Comparison of ENCODE assay signal across 24 cellular contexts in genomic region chr18:12290086-12290485, GRCh38. TPM values are rescaled to one million over a fixed set of nuclear protein-coding genes. Genes with fewer than 3 reads are reported as not detected.
DNase-seq lines count a peak whose midpoint lies in the region; ATAC-seq, FAIRE-seq and TF ChIP-seq lines count a peak whose summit lies in the region.
"Had no signal": no experiment of that assay in that cellular context is flagged by ENCODE, and none has a peak within 500 bp of the region (broad histone marks: within the 10 kb centered on the region; RNA-seq: fewer than 3 reads in every experiment).

No MANE protein-coding gene starts in this region.

- no peak overlapping the region; the same call in 1 of the 2 replicates for H2BK20ac ChIP-seq in H1 (ENCODE audit: low read length)

- peak overlapping the region; percentile 99; the same call in 1 of the 2 replicates for H2BK15ac ChIP-seq in H1 (ENCODE audit: low read length)

- TF ChIP-seq EP300 in HepG2 (IDR thresholded peaks at IDR 0.05; ENCODE audit: low read depth in 2 of 2, low read length in 2 of 2) (no peak), HepG2 (CRISPR knock-in tag; IDR thresholded peaks at IDR 0.05; ENCODE audit: borderline replicate concordance) (no peak), H1 (IDR thresholded peaks at IDR 0.05; ENCODE audit: borderline replicate concordance in 1 of 2, low read depth in 2 of 2, low read length in 2 of 2) (no peak)

- no peak overlapping the region for H3K4me3 ChIP-seq in HepG2 (replicated peaks in 1 of 3; ENCODE audit: insufficient read depth in 1 of 3, low read depth in 2 of 3, low read length in 3 of 3)
- no peak overlapping the region for H3K4me3 ChIP-seq in right lobe of liver
- H3K4me3 ChIP-seq in H1 (ENCODE audit: extremely low read depth in 1 of 4, insufficient read depth in 2 of 4, low read depth in 3 of 4, low read length in 4 of 4), result no peak overlapping the region
- no peak overlapping the region for H3K4me3 ChIP-seq in PC-3 (ENCODE audit: low read length)
- H3K4me3 ChIP-seq: BLaER1 had no signal

- H3K27ac ChIP-seq in HepG2 (ENCODE audit: extremely low read length, insufficient read depth, low read length) (no peak overlapping the region), right lobe of liver (no peak overlapping the region), H1 (ENCODE audit: low read depth, low read length) (no peak overlapping the region), PC-3 (ENCODE audit: low read length) (no peak overlapping the region)
- H3K27ac ChIP-seq: 22Rv1, BLaER1 had no signal

- 35% methylated on average over 2 of the region's 2 CpGs for WGBS in HepG2 (ENCODE audit: low lambda C conversion rate)
- 58% methylated on average over 2 of the region's 2 CpGs for WGBS in right lobe of liver (ENCODE audit: insufficient coverage, low coverage, low lambda C conversion rate, missing lambda C conversion rate)
- 90% methylated on average over 2 of the region's 2 CpGs; no CpG with 5 or more reads in 1 of the 2 experiments for WGBS in H1 (ENCODE audit: extremely low coverage in 1 of 2, insufficient coverage in 1 of 2, insufficient read length in 1 of 2, insufficient replicate concordance in 2 of 2, low coverage in 1 of 2, low lambda C conversion rate in 2 of 2, missing lambda C conversion rate in 1 of 2), 2 experiments

- H2AFZ ChIP-seq in HepG2 (ENCODE audit: low read length) (no peak overlapping the region), H1 (ENCODE audit: low read length) (no peak overlapping the region), PC-3 (ENCODE audit: low read length) (no peak overlapping the region)

- peak overlapping the region; percentile 40; the same call in 1 of the 2 replicates for H2AK5ac ChIP-seq in H1 (ENCODE audit: low read depth, low read length)

- no peak overlapping the region for H3K4me3 Mint-ChIP-seq in glutamatergic neuron (ENCODE audit: unreplicated experiment)
- H3K4me3 Mint-ChIP-seq: CD4-positive, CD25-positive, alpha-beta regulatory T cell had no signal

- H3K4me1 ChIP-seq in HepG2 (ENCODE audit: insufficient read depth, low read length), result peaks cover 33% of the 10 kb centered on the region
- H3K4me1 ChIP-seq in right lobe of liver, result peaks cover 0 to 13% (median 0%) of the 10 kb centered on the region in 4 donors
- H3K4me1 ChIP-seq in H1 (replicated peaks in 1 of 4; ENCODE audit: control insufficient read depth in 3 of 4, insufficient read depth in 4 of 4, low read length in 3 of 4), result peaks cover 0 to 10% (median 6%) of the 10 kb centered on the region in 4 experiments; a peak in 5 of 7 replicates
- H3K4me1 ChIP-seq in PC-3 (ENCODE audit: insufficient read depth, low read length), result peaks cover 18% of the 10 kb centered on the region

- peak overlapping the region; percentile 92; the same call in 1 of the 2 replicates for H2BK12ac ChIP-seq in H1 (ENCODE audit: low read depth, low read length)

- no peak overlapping the region for H2BK120ac ChIP-seq in H1 (replicated peaks; ENCODE audit: low read depth, low read length)

- DNase-seq in HepG2 (ENCODE audit: low spot score) (no peak), right lobe of liver (no peak), H1 (ENCODE audit: low read depth in 1 of 2, low spot score in 2 of 2) (no peak), omental fat pad (ENCODE audit: low spot score) (peak; percentile 3), urothelium cell line (ENCODE audit: low spot score) (no peak), glutamatergic neuron (no peak), PC-3 (no peak), midbrain (lab: John Stamatoyannopoulos, UW) (no peak)
- DNase-seq: CD4-positive, CD25-positive, alpha-beta regulatory T cell; DMS153; NCI-H1092; NCI-H1417 treated with DMSO at 0.1 percent for 48 hours; NCI-H1694 treated with DMSO at 0.1 percent for 48 hours; NCI-H2081; NCI-H2227 treated with DMSO at 0.1 percent for 48 hours; NCI-H526 treated with DMSO at 0.1 percent for 48 hours; SHP77 treated with DMSO at 0.1 percent for 48 hours had no signal

- no peaks in the 10 kb centered on the region for H3K36me3 Mint-ChIP-seq in glutamatergic neuron (ENCODE audit: unreplicated experiment)
- H3K36me3 Mint-ChIP-seq: CD4-positive, CD25-positive, alpha-beta regulatory T cell had no signal

- TF ChIP-seq CTCF in HepG2 (CRISPR knock-in tag; IDR thresholded peaks at IDR 0.05) (no peak), right lobe of liver (IDR thresholded peaks at IDR 0.05) (no peak), H1 (IDR thresholded peaks at IDR 0.05; ENCODE audit: control extremely low read depth in 1 of 3, insufficient read depth in 1 of 3, low read depth in 1 of 3, low read length in 3 of 3) (no peak), omental fat pad (IDR thresholded peaks at IDR 0.05) (no peak), glutamatergic neuron (IDR thresholded peaks at IDR 0.05; ENCODE audit: partially characterized antibody, unreplicated experiment) (no peak), PC-3 (conservative IDR thresholded peaks at IDR 0.05; ENCODE audit: low read depth, low read length) (no peak)

- BruUV-seq in HepG2 (replicated peaks; lab: Mats Ljungman, UMichigan) (no TSS peak), PC-3 (replicated peaks; lab: Mats Ljungman, UMichigan) (no TSS peak)

- no peak overlapping the region for H4K8ac ChIP-seq in H1 (ENCODE audit: extremely low read depth, insufficient read depth, low read length)

- H3K27ac Mint-ChIP-seq in glutamatergic neuron (ENCODE audit: unreplicated experiment), result no peak overlapping the region
- H3K27ac Mint-ChIP-seq: CD4-positive, CD25-positive, alpha-beta regulatory T cell had no signal

- H3K4me1 Mint-ChIP-seq in glutamatergic neuron (ENCODE audit: low read depth, unreplicated experiment), result peaks cover 10% of the 10 kb centered on the region
- H3K4me1 Mint-ChIP-seq: CD4-positive, CD25-positive, alpha-beta regulatory T cell had no signal

- ATAC-seq in HepG2 (no peak), right lobe of liver (no peak), omental fat pad (ENCODE audit: low FRiP score) (no peak), PC-3 (no peak)
- ATAC-seq: HCT116, Panc1 had no signal

- H2BK5ac ChIP-seq in H1 (ENCODE audit: low read depth, low read length), result peak overlapping the region; percentile 71; the same call in 1 of the 2 replicates

- H3K36me3 ChIP-seq in HepG2 (replicated peaks in 1 of 2; ENCODE audit: control insufficient read depth in 1 of 2, insufficient read depth in 2 of 2, low read length in 2 of 2), result no peaks in the 10 kb centered on the region
- H3K36me3 ChIP-seq in right lobe of liver, result no peaks in the 10 kb centered on the region
- no peaks in the 10 kb centered on the region for H3K36me3 ChIP-seq in H1 (ENCODE audit: control insufficient read depth in 2 of 4, insufficient read depth in 4 of 4, low read length in 3 of 4)
- H3K36me3 ChIP-seq in PC-3 (ENCODE audit: low read depth, low read length), result no peaks in the 10 kb centered on the region
- H3K36me3 ChIP-seq: BLaER1 had no signal

- no peak for TF ChIP-seq POLR2A in HepG2 (IDR thresholded peaks at IDR 0.05; ENCODE audit: insufficient read depth in 1 of 2, low read depth in 2 of 2, low read length in 2 of 2)
- TF ChIP-seq POLR2A in right lobe of liver (IDR thresholded peaks at IDR 0.05), result no peak
- TF ChIP-seq POLR2A in H1 (IDR thresholded peaks at IDR 0.05; ENCODE audit: control extremely low read depth in 1 of 2, low read depth in 2 of 2, low read length in 2 of 2), result no peak

- H3K9ac ChIP-seq in HepG2 (ENCODE audit: insufficient read depth, low read depth, low read length) (no peak overlapping the region), H1 (replicated peaks in 1 of 4; ENCODE audit: extremely low read depth in 1 of 4, low read depth in 3 of 4, low read length in 3 of 4) (no peak overlapping the region), PC-3 (ENCODE audit: low read length) (no peak overlapping the region)
- H3K9ac ChIP-seq: BLaER1 had no signal

- no peak overlapping the region for H3K23ac ChIP-seq in H1 (ENCODE audit: insufficient read length)

- no peaks in the 10 kb centered on the region for H3K9me3 Mint-ChIP-seq in glutamatergic neuron (ENCODE audit: unreplicated experiment)

- no peak overlapping the region for H3K4me2 ChIP-seq in HepG2 (ENCODE audit: low read depth, low read length)
- H3K4me2 ChIP-seq in H1 (ENCODE audit: insufficient read depth in 1 of 2, low read depth in 2 of 2, low read length in 2 of 2), result no peak overlapping the region
- H3K4me2 ChIP-seq in PC-3 (ENCODE audit: low read length), result no peak overlapping the region
- H3K4me2 ChIP-seq: BLaER1 had no signal

- CTCF ChIA-PET in HepG2 (lab: Yijun Ruan, JAX; ENCODE audit: low intra/inter-chr PET ratio, low total read pairs), result no interaction called here
- CTCF ChIA-PET in H1 (lab: Charles Lee; ENCODE audit: partially characterized antibody), result interaction anchor here (2.1 kb wide), 1 partner anchor 12 kb away, joined by 13 read pairs; no protein-coding TSS in a partner anchor
- CTCF ChIA-PET in PC-3 (lab: Charles Lee), result no interaction called here

- H3K9me3 ChIP-seq in HepG2 (ENCODE audit: low read length) (no peaks in the 10 kb centered on the region), right lobe of liver (no peaks in the 10 kb centered on the region), H1 (ENCODE audit: insufficient read depth in 2 of 2, low read depth in 1 of 2, low read length in 1 of 2) (no peaks in the 10 kb centered on the region), PC-3 (ENCODE audit: low read length) (no peaks in the 10 kb centered on the region)
- H3K9me3 ChIP-seq: BLaER1 had no signal

- H3K14ac ChIP-seq in H1 (ENCODE audit: insufficient read length), result no peak overlapping the region

- intact Hi-C loops in HepG2 (cut with micrococcal nuclease; ENCODE audit: unreplicated experiment), result no loop called here
- intact Hi-C loops in right lobe of liver (cut with DNase I), result no loop called here
- intact Hi-C loops in PC-3 (cut with micrococcal nuclease), result no loop called here

- no peak overlapping the region for H4K5ac ChIP-seq in H1 (ENCODE audit: insufficient read length, low read depth, low read length)

- peak overlapping the region; percentile 95 for H4K91ac ChIP-seq in H1 (replicated peaks; ENCODE audit: insufficient read length, low read length)

- H3K4ac ChIP-seq in H1 (replicated peaks; ENCODE audit: insufficient read length, low read depth, low read length), result no peak overlapping the region

- TF ChIP-seq RAD21 in HepG2 (CRISPR knock-in tag; IDR thresholded peaks at IDR 0.05), result no peak
- TF ChIP-seq RAD21 in H1 (IDR thresholded peaks at IDR 0.05 in 1 of 2, conservative IDR thresholded peaks at IDR 0.05 in 1 of 2; ENCODE audit: low read depth in 2 of 2, low read length in 2 of 2), result no peak

- FAIRE-seq in HepG2 (lab: Jason Lieb, UNC), result no peak
- no peak for FAIRE-seq in H1 (lab: Jason Lieb, UNC)
- peak; percentile 71 for FAIRE-seq in urothelium cell line (lab: Jason Lieb, UNC)
- FAIRE-seq: GM18507 had no signal

- H3K79me1 ChIP-seq in H1 (ENCODE audit: low read depth, low read length), result no peaks in the 10 kb centered on the region; the same call in 1 of the 2 replicates

- POLR2A ChIA-PET in HepG2 (lab: Yijun Ruan, JAX), result no interaction called here
- POLR2A ChIA-PET in H1 (lab: Charles Lee; ENCODE audit: partially characterized antibody), result interaction anchor here (2.4 to 7.1 kb wide), 2 partner anchors 19 to 46 kb away, joined by 7 to 49 read pairs; partner anchors contain the start of gene TUBB6
- POLR2A ChIA-PET in PC-3 (lab: Charles Lee; ENCODE audit: unreplicated experiment), result no interaction called here

- no peak overlapping the region for H3K56ac ChIP-seq in H1 (replicated peaks; ENCODE audit: insufficient read length, low read depth, low read length)

- no peaks in the 10 kb centered on the region for H3K9me2 ChIP-seq in PC-3 (replicated peaks; ENCODE audit: low read length)

- peaks cover 11% of the 10 kb centered on the region for H3K27me3 Mint-ChIP-seq in glutamatergic neuron (ENCODE audit: unreplicated experiment)

- H3K27me3 ChIP-seq in HepG2 (ENCODE audit: control insufficient read depth in 1 of 2, insufficient read depth in 2 of 2, low read length in 2 of 2) (peaks cover 3 to 30% of the 10 kb centered on the region in 2 experiments; a peak in 4 of 5 replicates), right lobe of liver (peaks cover 0 to 8% of the 10 kb centered on the region in 2 donors), H1 (replicated peaks in 1 of 4; ENCODE audit: control insufficient read depth in 3 of 4, extremely low read depth in 1 of 4, insufficient read depth in 3 of 4, low read length in 3 of 4) (peaks cover 2 to 29% (median 20%) of the 10 kb centered on the region in 4 experiments), PC-3 (ENCODE audit: low read length) (no peaks in the 10 kb centered on the region)
- H3K27me3 ChIP-seq: BLaER1 had no signal

- in situ Hi-C loops in HepG2 (cut with HindIII; ENCODE audit: extremely low pct_ligation_motif_present, low pct_unique_long_range_greater_than_20kb), result no loop called here

- peak overlapping the region; percentile 71; the same call in 1 of the 2 replicates for H3K18ac ChIP-seq in H1 (ENCODE audit: extremely low read depth, low read length)

- H3K23me2 ChIP-seq in H1 (ENCODE audit: low read depth, low read length), result peaks cover 13% of the 10 kb centered on the region

- no peaks in the 10 kb centered on the region for H3K79me2 ChIP-seq in HepG2 (ENCODE audit: insufficient read depth, low read length)
- H3K79me2 ChIP-seq in H1 (ENCODE audit: control insufficient read depth in 1 of 2, insufficient read depth in 2 of 2, low read length in 2 of 2), result no peaks in the 10 kb centered on the region
- H3K79me2 ChIP-seq in PC-3 (ENCODE audit: low read length), result no peaks in the 10 kb centered on the region

- no peaks in the 10 kb centered on the region for H4K20me1 ChIP-seq in HepG2 (ENCODE audit: insufficient read depth, low read length)
- H4K20me1 ChIP-seq in H1 (replicated peaks in 1 of 2; ENCODE audit: control insufficient read depth in 1 of 2, insufficient read depth in 2 of 2, low read length in 2 of 2), result no peaks in the 10 kb centered on the region
- H4K20me1 ChIP-seq in PC-3 (ENCODE audit: low read length), result no peaks in the 10 kb centered on the region
- H4K20me1 ChIP-seq: BLaER1 had no signal

- H3F3A ChIP-seq in PC-3 (ENCODE audit: low read length, unreplicated experiment), result no peaks in the 10 kb centered on the region

RNA-seq across cellular contexts. Expression of gene TUBB6, which starts 18.0 kb away (rescaled TPM):
- total RNA-seq in HepG2 (2016; rRNA removed; fragmentation: Illumina TruSeq; extraction: Trizol) (9.9 and 13.5 TPM in 2 replicates), right lobe of liver (10 to 100 TPM in 2 of 6 experiments, 1 to 10 TPM in 4; 2.4 to 18.5 (median 9.0) TPM), omental fat pad (100 to 1,000 TPM; 316 to 921 (median 720) TPM), glutamatergic neuron (ENCODE audit: unreplicated experiment) (35.6 TPM), PC-3 (2014; rRNA removed) (191 and 232 TPM in 2 replicates)
- 2.6 and 3.9 TPM in 2 replicates for total RNA-seq in HepG2 (2016; cell fraction: cytosol; rRNA removed; fragmentation: Illumina TruSeq; extraction: Trizol; ENCODE audit: low read depth)
- 11.1 and 12.0 TPM in 2 replicates for total RNA-seq in HepG2 (2016; cell fraction: insoluble cytoplasmic fraction; rRNA removed; fragmentation: Illumina TruSeq; extraction: Trizol)
- total RNA-seq in HepG2 (2016; cell fraction: membrane; rRNA removed; fragmentation: Illumina TruSeq; extraction: Trizol), result 6.0 and 7.2 TPM in 2 replicates
- total RNA-seq in HepG2 (2016; cell fraction: nucleus; rRNA removed; fragmentation: Illumina TruSeq; extraction: Trizol), result 4.2 and 6.5 TPM in 2 replicates
- polyA plus RNA-seq in HepG2 (2011; rRNA removed) (28.6 and 30.8 TPM in 2 replicates), H1 (2011; rRNA removed) (223 and 288 TPM in 2 replicates)
- 30.2 and 44.7 TPM in 2 replicates for polyA plus RNA-seq in HepG2 (2011; cell fraction: cytosol; rRNA removed)
- polyA plus RNA-seq in HepG2 (2011; cell fraction: nucleus; rRNA removed), result 30.6 and 34.0 TPM in 2 replicates
- polyA plus RNA-seq in HepG2 (2012), result 5.6 and 18.7 TPM in 2 replicates
- 4.1 and 5.2 TPM in 2 replicates for polyA plus RNA-seq in HepG2 (2016; cell fraction: cytosol; fragmentation: Illumina TruSeq; extraction: Trizol; ENCODE audit: low read depth)
- 13.8 and 14.5 TPM in 2 replicates for polyA plus RNA-seq in HepG2 (2016; cell fraction: insoluble cytoplasmic fraction; fragmentation: Illumina TruSeq; extraction: Trizol; ENCODE audit: low read depth)
- 4.6 and 4.9 TPM in 2 replicates for polyA plus RNA-seq in HepG2 (2016; cell fraction: membrane; fragmentation: Illumina TruSeq; extraction: Trizol; ENCODE audit: low read depth)
- polyA plus RNA-seq in HepG2 (2016; cell fraction: nucleus; fragmentation: Illumina TruSeq; extraction: Trizol; ENCODE audit: insufficient read depth, low read depth), result 10.3 and 12.3 TPM in 2 replicates
- 60.5 and 149 TPM in 2 replicates for polyA minus RNA-seq in HepG2 (2011; rRNA and poly(A)+ RNA removed; ENCODE audit: low replicate concordance)
- polyA minus RNA-seq in HepG2 (2011; cell fraction: cytosol; rRNA and poly(A)+ RNA removed), result 20.5 and 20.8 TPM in 2 replicates
- polyA minus RNA-seq in HepG2 (2011; cell fraction: nucleus; rRNA and poly(A)+ RNA removed), result 8.5 and 14.0 TPM in 2 replicates
- total RNA-seq in H1 (2021; fragmentation: NEBNext Ultra II Directional; extraction: Animal tissue kit (Norgen Biotek cat#: 25700)), result 126 and 128 TPM in 2 replicates
- polyA plus RNA-seq in H1 (2011; cell fraction: cytosol; rRNA removed), result 206 TPM
- polyA plus RNA-seq in H1 (2011; cell fraction: nucleus; rRNA removed), result 196 TPM
- 96.3 to 131 TPM (median 121 TPM) in 4 replicates for polyA plus RNA-seq in H1 (2012, experiment 1 of 2)
- 81.1 TPM for polyA plus RNA-seq in H1 (2012, experiment 2 of 2)
- 88.3 TPM for polyA plus RNA-seq in H1 (2013, experiment 1 of 2)
- polyA plus RNA-seq in H1 (2013, experiment 2 of 2), result 92.6 TPM
- polyA minus RNA-seq in H1 (2011; rRNA and poly(A)+ RNA removed), result 69.6 and 75.5 TPM in 2 replicates
- polyA minus RNA-seq in H1 (2011; cell fraction: cytosol; rRNA and poly(A)+ RNA removed), result 91.3 TPM
- 58.7 TPM for polyA minus RNA-seq in H1 (2011; cell fraction: nucleus; rRNA and poly(A)+ RNA removed)

RNA-seq across cellular contexts. Expression of gene CIDEA, which starts 35.9 kb away (rescaled TPM):
- not detected in 2 replicates for total RNA-seq in HepG2 (2016; rRNA removed; fragmentation: Illumina TruSeq; extraction: Trizol)
- total RNA-seq in HepG2 (2016; cell fraction: cytosol; rRNA removed; fragmentation: Illumina TruSeq; extraction: Trizol; ENCODE audit: low read depth), result not detected in 2 replicates
- not detected in 2 replicates for total RNA-seq in HepG2 (2016; cell fraction: insoluble cytoplasmic fraction; rRNA removed; fragmentation: Illumina TruSeq; extraction: Trizol)
- not detected in 2 replicates for total RNA-seq in HepG2 (2016; cell fraction: membrane; rRNA removed; fragmentation: Illumina TruSeq; extraction: Trizol)
- not detected in 2 replicates for total RNA-seq in HepG2 (2016; cell fraction: nucleus; rRNA removed; fragmentation: Illumina TruSeq; extraction: Trizol)
- polyA plus RNA-seq in HepG2 (2011; rRNA removed), result not detected in 2 replicates
- 0.04 TPM in 1 of 2 replicates, not detected in the other for polyA plus RNA-seq in HepG2 (2011; cell fraction: cytosol; rRNA removed)
- polyA plus RNA-seq in HepG2 (2011; cell fraction: nucleus; rRNA removed), result not detected in 2 replicates
- not detected in 2 replicates for polyA plus RNA-seq in HepG2 (2012)
- not detected in 2 replicates for polyA plus RNA-seq in HepG2 (2016; cell fraction: cytosol; fragmentation: Illumina TruSeq; extraction: Trizol; ENCODE audit: low read depth)
- not detected in 2 replicates for polyA plus RNA-seq in HepG2 (2016; cell fraction: insoluble cytoplasmic fraction; fragmentation: Illumina TruSeq; extraction: Trizol; ENCODE audit: low read depth)
- not detected in 2 replicates for polyA plus RNA-seq in HepG2 (2016; cell fraction: membrane; fragmentation: Illumina TruSeq; extraction: Trizol; ENCODE audit: low read depth)
- polyA plus RNA-seq in HepG2 (2016; cell fraction: nucleus; fragmentation: Illumina TruSeq; extraction: Trizol; ENCODE audit: insufficient read depth, low read depth), result not detected in 2 replicates
- polyA minus RNA-seq in HepG2 (2011; rRNA and poly(A)+ RNA removed; ENCODE audit: low replicate concordance), result not detected in 2 replicates
- polyA minus RNA-seq in HepG2 (2011; cell fraction: cytosol; rRNA and poly(A)+ RNA removed), result not detected in 2 replicates
- not detected in 2 replicates for polyA minus RNA-seq in HepG2 (2011; cell fraction: nucleus; rRNA and poly(A)+ RNA removed)
- not detected for total RNA-seq in right lobe of liver
- total RNA-seq in H1 (2021; fragmentation: NEBNext Ultra II Directional; extraction: Animal tissue kit (Norgen Biotek cat#: 25700)), result not detected in 2 replicates
- polyA plus RNA-seq in H1 (2011; rRNA removed), result 0.06 TPM in 1 of 2 replicates, not detected in the other
- polyA plus RNA-seq in H1 (2011; cell fraction: cytosol; rRNA removed), result not detected
- polyA plus RNA-seq in H1 (2011; cell fraction: nucleus; rRNA removed), result 0.09 TPM
- polyA plus RNA-seq in H1 (2012, experiment 1 of 2), result not detected in 4 replicates
- polyA plus RNA-seq in H1 (2012, experiment 2 of 2), result not detected
- 0.12 TPM for polyA plus RNA-seq in H1 (2013, experiment 1 of 2)
- 0.15 TPM for polyA plus RNA-seq in H1 (2013, experiment 2 of 2)
- not detected in 2 replicates for polyA minus RNA-seq in H1 (2011; rRNA and poly(A)+ RNA removed)
- not detected for polyA minus RNA-seq in H1 (2011; cell fraction: cytosol; rRNA and poly(A)+ RNA removed)
- not detected for polyA minus RNA-seq in H1 (2011; cell fraction: nucleus; rRNA and poly(A)+ RNA removed)
- 100 to 1,000 TPM; 132 to 584 (median 435) TPM for total RNA-seq in omental fat pad
- total RNA-seq in glutamatergic neuron (ENCODE audit: unreplicated experiment), result not detected
- total RNA-seq in PC-3 (2014; rRNA removed), result not detected in 2 replicates
- total RNA-seq: CD4-positive, CD25-positive, alpha-beta regulatory T cell; H4; NCI-H460 had no signal
- polyA plus RNA-seq: CD4-positive, CD25-positive, alpha-beta regulatory T cell had no signal

Comparison
In these comparisons a context has a peak if more than half of its experiments do, and no peak if none do; other contexts are left out.
1. RNA of gene CIDEA, which starts 35.9 kb away (total RNA-seq): 132 to 584 TPM in omental fat pad; not detected in glutamatergic neuron (single experiment), not detected in H1, not detected in HepG2, not detected in right lobe of liver and not detected in PC-3; every median in the first group is over 10 times any median in the second.